ENCODE assay signal across 1 cellular context in the genomic region with DNA sequence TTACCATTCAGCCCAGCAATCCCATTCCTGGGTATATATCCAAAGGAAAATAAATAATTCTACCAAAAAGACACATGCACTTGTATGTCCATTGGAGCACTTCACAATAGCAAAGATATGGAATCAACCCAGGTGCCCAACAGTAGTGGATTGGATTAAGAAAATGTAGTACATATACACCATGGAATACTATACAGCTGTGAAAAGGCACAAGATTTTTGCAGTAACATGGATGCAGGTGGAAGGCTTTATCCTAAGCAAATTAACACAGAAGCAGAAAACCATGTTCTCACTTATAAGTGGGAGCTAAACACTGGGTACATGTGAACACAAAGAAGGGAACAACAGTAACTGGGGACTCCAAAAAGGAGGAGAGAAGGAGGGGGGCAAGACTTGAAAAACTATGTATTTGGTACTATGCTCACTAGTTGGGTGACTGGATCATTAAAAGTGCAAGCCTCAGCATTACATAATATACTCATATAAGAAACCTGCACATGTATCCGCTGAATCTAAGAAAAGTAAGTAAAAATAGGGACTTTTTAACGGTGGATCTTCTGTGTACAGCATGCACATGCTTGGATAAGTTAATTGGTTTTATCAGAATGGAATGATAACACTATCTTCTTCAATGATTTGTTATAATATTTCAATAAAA.
TF ChIP-seq lines count a peak whose summit lies in the region.

No MANE protein-coding gene starts in this region.

TF ChIP-seq in HepG2, 621 proteins besides CTCF, POLR2A, EP300 and RAD21:
- TF ChIP-seq MAFF (IDR thresholded peaks at IDR 0.05; ENCODE audit: low read depth, low read length) (0 out of 2 replicates have a peak, but pooled peaks have one; percentile 24), RCOR2 (CRISPR knock-in tag; IDR thresholded peaks at IDR 0.05) (no peak), ONECUT2 (CRISPR knock-in tag; IDR thresholded peaks at IDR 0.05) (no peak), ZNF747 (CRISPR knock-in tag; IDR thresholded peaks at IDR 0.05; ENCODE audit: borderline replicate concordance) (no peak), MAFK (conservative IDR thresholded peaks at IDR 0.05 in 1 of 2, IDR thresholded peaks at IDR 0.05 in 1 of 2; ENCODE audit: low read length in 2 of 2) (peak; percentile 7 to 60; a peak in 2 of 4 replicates), ZMYM3 (CRISPR knock-in tag; IDR thresholded peaks at IDR 0.05) (no peak)
